ENCODE assay signal across 8 cellular contexts in the genomic region with DNA sequence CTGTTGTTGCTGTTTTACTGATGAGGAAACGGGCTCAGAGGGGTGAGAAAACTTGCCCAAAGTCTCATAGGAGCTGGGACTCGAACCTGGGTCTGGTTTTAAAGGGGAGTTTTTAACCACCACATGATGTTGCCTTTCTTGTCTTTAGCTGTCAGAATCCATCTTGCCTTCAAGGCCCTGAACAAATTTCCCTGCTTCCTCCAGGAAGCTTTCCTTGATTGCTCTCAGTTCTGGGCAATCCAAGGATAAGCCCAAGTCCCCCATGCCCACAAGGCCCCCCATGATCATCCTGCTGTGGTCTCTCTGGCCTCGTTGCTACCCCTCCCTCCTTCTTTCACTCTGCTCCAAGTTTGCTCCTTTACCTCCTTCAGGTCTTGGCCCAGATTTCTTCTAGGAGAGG.
"Had no signal": no experiment of that assay in that cellular context is flagged by ENCODE, and none has a peak within 500 bp of the region (broad histone marks: within the 10 kb centered on the region; RNA-seq: fewer than 3 reads in every experiment).

No MANE protein-coding gene starts in this region.

- DNase-seq: H9, HCEC 1CT, KG1 had no signal

- H3K4me2 ChIP-seq: GM23338 had no signal

- H3K9me3 Mint-ChIP-seq: GM23338, H9 had no signal

- H3K4me3 Mint-ChIP-seq: GM23338, H9, IgD-negative memory B cell had no signal

- H3K27ac Mint-ChIP-seq: GM23338 had no signal

- H3K4me1 Mint-ChIP-seq: IgD-negative memory B cell had no signal

- H3K36me3 Mint-ChIP-seq: IgD-negative memory B cell had no signal

- ATAC-seq: GM23338 had no signal

- FAIRE-seq: H1, H54, HTR-8/SVneo had no signal

- H3K4me3 ChIP-seq: GM23338 had no signal
